ENCODE assay signal across 1 cellular context in the genomic region with DNA sequence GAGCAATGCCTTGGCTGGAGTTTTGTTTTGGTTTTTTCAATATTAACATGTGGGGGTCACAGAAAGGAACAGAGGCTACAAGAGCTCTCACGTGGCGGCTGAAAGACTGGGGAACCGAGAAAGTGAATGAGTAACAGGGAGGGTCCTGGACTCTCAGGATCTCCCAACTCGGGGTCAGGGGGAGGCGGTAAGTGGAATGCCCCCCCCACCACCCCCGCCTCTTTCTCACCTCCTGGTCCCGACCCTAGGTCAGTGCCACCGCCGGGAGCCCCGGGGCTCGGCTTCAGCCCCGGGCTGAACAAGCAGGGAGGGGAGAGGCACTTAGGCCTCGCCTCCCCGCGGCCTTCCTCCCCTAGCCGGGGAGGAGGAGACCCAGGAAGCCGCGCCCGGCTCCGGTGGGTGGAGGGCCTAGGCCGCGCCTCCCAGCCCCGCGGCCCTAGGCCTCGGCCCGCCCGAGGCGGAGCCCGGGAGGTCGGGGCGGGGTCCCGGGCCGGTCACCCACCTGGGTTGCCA.
TF ChIP-seq lines count a peak whose summit lies in the region.

No MANE protein-coding gene starts in this region.

TF ChIP-seq in GM12878, 131 proteins besides CTCF, POLR2A, EP300 and RAD21:
- TF ChIP-seq RAD51 (IDR thresholded peaks at IDR 0.05): peak; percentile 30; the same call in 1 of the 2 replicates
- peak; percentile 14; the same call in 1 of the 2 replicates for TF ChIP-seq MTA2 (IDR thresholded peaks at IDR 0.05; ENCODE audit: low read depth)
- TF ChIP-seq BHLHE40 (IDR thresholded peaks at IDR 0.05; ENCODE audit: borderline replicate concordance in 1 of 2, low read depth in 2 of 2, low read length in 1 of 2): peak; percentile 51 to 76; a peak in 3 of 4 replicates
- TF ChIP-seq, protein P1, sequence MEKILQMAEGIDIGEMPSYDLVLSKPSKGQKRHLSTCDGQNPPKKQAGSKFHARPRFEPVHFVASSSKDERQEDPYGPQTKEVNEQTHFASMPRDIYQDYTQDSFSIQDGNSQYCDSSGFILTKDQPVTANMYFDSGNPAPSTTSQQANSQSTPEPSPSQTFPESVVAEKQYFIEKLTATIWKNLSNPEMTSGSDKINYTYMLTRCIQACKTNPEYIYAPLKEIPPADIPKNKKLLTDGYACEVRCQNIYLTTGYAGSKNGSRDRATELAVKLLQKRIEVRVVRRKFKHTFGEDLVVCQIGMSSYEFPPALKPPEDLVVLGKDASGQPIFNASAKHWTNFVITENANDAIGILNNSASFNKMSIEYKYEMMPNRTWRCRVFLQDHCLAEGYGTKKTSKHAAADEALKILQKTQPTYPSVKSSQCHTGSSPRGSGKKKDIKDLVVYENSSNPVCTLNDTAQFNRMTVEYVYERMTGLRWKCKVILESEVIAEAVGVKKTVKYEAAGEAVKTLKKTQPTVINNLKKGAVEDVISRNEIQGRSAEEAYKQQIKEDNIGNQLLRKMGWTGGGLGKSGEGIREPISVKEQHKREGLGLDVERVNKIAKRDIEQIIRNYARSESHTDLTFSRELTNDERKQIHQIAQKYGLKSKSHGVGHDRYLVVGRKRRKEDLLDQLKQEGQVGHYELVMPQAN (conservative IDR thresholded peaks at IDR 0.05): peak; percentile 42; the same call in 1 of the 2 replicates
- 0 out of 4 replicates have a peak, but pooled peaks of 1 of the 2 experiments have one; percentile 12 for TF ChIP-seq IKZF2 (IDR thresholded peaks at IDR 0.05)
- TF ChIP-seq SPI1 (IDR thresholded peaks at IDR 0.05; ENCODE audit: borderline replicate concordance, insufficient read depth, low read depth, low read length): peak; percentile 19; the same call in 1 of the 2 replicates
